ENCODE assay signal across 1 cellular context in the genomic region with DNA sequence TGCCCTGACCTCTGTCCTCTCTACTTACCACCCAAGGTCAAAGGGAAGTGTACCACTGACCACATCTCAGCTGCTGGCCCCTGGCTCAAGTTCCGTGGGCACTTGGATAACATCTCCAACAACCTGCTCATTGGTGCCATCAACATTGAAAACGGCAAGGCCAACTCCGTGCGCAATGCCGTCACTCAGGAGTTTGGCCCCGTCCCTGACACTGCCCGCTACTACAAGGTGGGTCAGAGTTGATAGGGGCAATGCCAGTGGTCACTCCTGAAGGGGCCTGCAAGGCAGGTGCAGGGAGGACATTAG.
TF ChIP-seq lines count a peak whose summit lies in the region.

No MANE protein-coding gene starts in this region.

TF ChIP-seq in GM12878, 131 proteins besides CTCF, POLR2A, EP300 and RAD21:
- TF ChIP-seq DPF2 (IDR thresholded peaks at IDR 0.05) (no peak), ATF7 (IDR thresholded peaks at IDR 0.05; ENCODE audit: low read depth) (no peak), IRF4 (IDR thresholded peaks at IDR 0.05; ENCODE audit: low read depth, low read length) (no peak), RFX5 (IDR thresholded peaks at IDR 0.05; ENCODE audit: low read depth, low read length) (no peak), PML (IDR thresholded peaks at IDR 0.05; ENCODE audit: low read length) (0 out of 2 replicates have a peak, but pooled peaks have one; percentile 21), SIN3A (IDR thresholded peaks at IDR 0.05; ENCODE audit: low read depth, low read length) (no peak)
